1 cellular context compared by ENCODE assay signal in genomic region chr15:68574629-68575028, GRCh38.
TF ChIP-seq lines count a peak whose summit lies in the region.

No MANE protein-coding gene starts in this region.

TF ChIP-seq in WTC11, 78 proteins besides CTCF, POLR2A, EP300 and RAD21 (continued from another document):
- TF ChIP-seq AFF4 (CRISPR knock-in tag; IDR thresholded peaks at IDR 0.05; ENCODE audit: borderline replicate concordance) (no peak), GTF2I (CRISPR knock-in tag; conservative IDR thresholded peaks at IDR 0.05) (no peak), PRRX2 (CRISPR knock-in tag; IDR thresholded peaks at IDR 0.05) (no peak), AR (CRISPR knock-in tag; IDR thresholded peaks at IDR 0.05) (no peak), E2F4 (CRISPR knock-in tag; IDR thresholded peaks at IDR 0.05; ENCODE audit: borderline replicate concordance, low read depth) (no peak)
